Comparison of ENCODE assay signal across 12 cellular contexts in the genomic region with DNA sequence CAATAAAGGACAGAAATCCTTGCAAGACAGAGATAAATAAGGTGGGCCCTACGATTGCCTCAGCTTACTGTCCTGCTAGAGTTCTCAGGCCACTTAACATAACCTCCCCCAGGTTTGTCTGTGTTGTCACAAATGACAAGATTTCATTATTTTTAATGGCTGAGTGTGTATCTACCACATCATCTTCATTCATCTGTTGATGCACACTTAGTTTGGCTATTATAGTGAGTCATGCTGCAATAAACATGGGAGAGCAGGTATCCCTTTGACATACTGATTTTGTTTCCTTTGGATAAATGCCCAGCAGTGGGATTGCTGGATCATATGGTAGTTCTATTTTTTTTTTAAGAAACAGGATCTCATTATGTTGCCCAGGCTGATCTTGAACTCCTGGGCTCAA.
DNase-seq lines count a peak whose midpoint lies in the region; ATAC-seq, FAIRE-seq and TF ChIP-seq lines count a peak whose summit lies in the region.
"Had no signal": no experiment of that assay in that cellular context is flagged by ENCODE, and none has a peak within 500 bp of the region (broad histone marks: within the 10 kb centered on the region; RNA-seq: fewer than 3 reads in every experiment).

No MANE protein-coding gene starts in this region.

- H3K9me3 Mint-ChIP-seq in activated CD4-positive, alpha-beta memory T cell treated with anti-CD3 and anti-CD28 coated beads, Interleukin-2, amount 10 ng/mL, durations not matched to agents 7 days and 5 days, result peaks cover 6% of the 10 kb centered on the region

- no peak for DNase-seq in H54 (ENCODE audit: insufficient read length, low spot score)
- peak; percentile 22 for DNase-seq in NCI-H774 (lab: John Stamatoyannopoulos, UW)
- DNase-seq in cardiac fibroblast (ENCODE audit: low read depth in 2 of 2), result peak; percentile 59 to 78
- peak in 1 of 3 donors; percentile 35 for DNase-seq in mucosa of descending colon
- no peak for DNase-seq in tibial artery
- no peak for DNase-seq in activated CD4-positive, alpha-beta memory T cell treated with anti-CD3 and anti-CD28 coated beads, Interleukin-2, amount 10 ng/mL, durations not matched to agents 7 days and 5 days
- DNase-seq in AML-193 (lab: John Stamatoyannopoulos, UW), result no peak
- DNase-seq: central memory CD4-positive, alpha-beta T cell; left ventricle myocardium inferior had no signal

- peaks cover 21% of the 10 kb centered on the region for H3K36me3 Mint-ChIP-seq in activated CD4-positive, alpha-beta memory T cell treated with anti-CD3 and anti-CD28 coated beads, Interleukin-2, amount 10 ng/mL, durations not matched to agents 7 days and 5 days (ENCODE audit: low read depth)

- H3K4me3 Mint-ChIP-seq in activated CD4-positive, alpha-beta memory T cell treated with anti-CD3 and anti-CD28 coated beads, Interleukin-2, amount 10 ng/mL, durations not matched to agents 7 days and 5 days, result no peak overlapping the region
- H3K4me3 Mint-ChIP-seq: activated T-helper 1 cell treated with anti-CD3 and anti-CD28 coated beads, Interleukin-12 subunit alpha, Interleukin-12 subunit beta, Interleukin-2, Interleukin-4 antibody, amounts not matched to agents 30 ng/mL and 10 ng/mL and 1 ng/mL, durations not matched to agents 14 hours and 24 hours and 36 hours; stimulated activated memory B cell treated with anti-CD40 and anti-IgM and Interleukin-4, amounts not matched to agents 10 μg/mL and 1 μg/mL and 100 μg/mL, for 72 hours had no signal

- intact Hi-C loops in mucosa of descending colon (cut with DNase I, micrococcal nuclease) (no loop called here), tibial artery (cut with DNase I; ENCODE audit: low total_unique reads) (no loop called here)

- H3K27me3 Mint-ChIP-seq in activated CD4-positive, alpha-beta memory T cell treated with anti-CD3 and anti-CD28 coated beads, Interleukin-2, amount 10 ng/mL, durations not matched to agents 7 days and 5 days, result no peaks in the 10 kb centered on the region
- H3K27me3 Mint-ChIP-seq: stimulated activated memory B cell treated with anti-CD40 and anti-IgM and Interleukin-4, amounts not matched to agents 10 μg/mL and 1 μg/mL and 100 μg/mL, for 72 hours had no signal

- CTCF ChIA-PET in activated CD4-positive, alpha-beta memory T cell treated with anti-CD3 and anti-CD28 coated beads, Interleukin-2, amount 10 ng/mL, durations not matched to agents 7 days and 5 days (lab: Charles Lee), result no interaction called here

- TF ChIP-seq CTCF in cardiac fibroblast (IDR thresholded peaks at IDR 0.05; ENCODE audit: low read depth, low read length), result no peak
- no peak for TF ChIP-seq CTCF in mucosa of descending colon (IDR thresholded peaks at IDR 0.05)
- TF ChIP-seq CTCF in tibial artery (IDR thresholded peaks at IDR 0.05), result no peak

- no peak overlapping the region for H3K4me3 ChIP-seq in cardiac fibroblast (replicated peaks in 1 of 2; ENCODE audit: low read depth in 2 of 2, low read length in 2 of 2)
- no peak overlapping the region for H3K4me3 ChIP-seq in mucosa of descending colon
- no peak overlapping the region for H3K4me3 ChIP-seq in tibial artery
- H3K4me3 ChIP-seq: left ventricle myocardium inferior had no signal

- H3K27me3 ChIP-seq in tibial artery, result no peaks in the 10 kb centered on the region

- H3K36me3 ChIP-seq in mucosa of descending colon (ENCODE audit: low read depth), result no peaks in the 10 kb centered on the region
- no peaks in the 10 kb centered on the region for H3K36me3 ChIP-seq in tibial artery
- H3K36me3 ChIP-seq: left ventricle myocardium inferior had no signal

- peak; percentile 76 for ATAC-seq in mucosa of descending colon
- ATAC-seq: activated CD4-positive, CD25-positive, alpha-beta regulatory T cell treated with anti-CD3 and anti-CD28 coated beads, Interleukin-2, amount 50 U/mL, for 24 hours; stimulated activated memory B cell treated with anti-CD40 and anti-IgM and Interleukin-4, amounts not matched to agents 10 μg/mL and 1 μg/mL and 100 μg/mL, for 72 hours had no signal

- POLR2A ChIA-PET in activated CD4-positive, alpha-beta memory T cell treated with anti-CD3 and anti-CD28 coated beads, Interleukin-2, amount 10 ng/mL, durations not matched to agents 7 days and 5 days (lab: Charles Lee), result interaction anchor here (1.2 kb wide), 1 partner anchor 10 kb away, joined by 3 read pairs; no protein-coding TSS in a partner anchor

- H3K4me1 Mint-ChIP-seq in activated CD4-positive, alpha-beta memory T cell treated with anti-CD3 and anti-CD28 coated beads, Interleukin-2, amount 10 ng/mL, durations not matched to agents 7 days and 5 days, result peaks cover 39% of the 10 kb centered on the region

- no peak overlapping the region for H3K27ac Mint-ChIP-seq in activated CD4-positive, alpha-beta memory T cell treated with anti-CD3 and anti-CD28 coated beads, Interleukin-2, amount 10 ng/mL, durations not matched to agents 7 days and 5 days
- H3K27ac Mint-ChIP-seq: activated T-helper 1 cell treated with anti-CD3 and anti-CD28 coated beads, Interleukin-12 subunit alpha, Interleukin-12 subunit beta, Interleukin-2, Interleukin-4 antibody, amounts not matched to agents 30 ng/mL and 10 ng/mL and 1 ng/mL, durations not matched to agents 14 hours and 24 hours and 36 hours; stimulated activated memory B cell treated with anti-CD40 and anti-IgM and Interleukin-4, amounts not matched to agents 10 μg/mL and 1 μg/mL and 100 μg/mL, for 72 hours had no signal

- peaks cover 8% of the 10 kb centered on the region for H3K4me1 ChIP-seq in mucosa of descending colon (ENCODE audit: low read depth)
- peaks cover 0 to 30% (median 3%) of the 10 kb centered on the region in 4 donors for H3K4me1 ChIP-seq in tibial artery

- H3K27ac ChIP-seq in tibial artery, result no peak overlapping the region
- H3K27ac ChIP-seq: left ventricle myocardium inferior had no signal

- no peaks in the 10 kb centered on the region for H3K9me3 ChIP-seq in mucosa of descending colon
- H3K9me3 ChIP-seq in tibial artery, result no peaks in the 10 kb centered on the region
- H3K9me3 ChIP-seq: left ventricle myocardium inferior had no signal

- peak; percentile 82 for FAIRE-seq in H54 (lab: Jason Lieb, UNC)

- TF ChIP-seq POLR2A in H54 (IDR thresholded peaks at IDR 0.05; ENCODE audit: low read depth, low read length), result no peak

Comparison
In these comparisons a context has a peak if more than half of its experiments do, and no peak if none do; other contexts are left out.
1. DNase-seq: peak in NCI-H774 (single experiment) and cardiac fibroblast (2 of 2); none in H54 (single experiment), tibial artery (0 of 2), activated CD4-positive, alpha-beta memory T cell treated with anti-CD3 and anti-CD28 coated beads, Interleukin-2, amount 10 ng/mL, durations not matched to agents 7 days and 5 days (single experiment) and AML-193 (0 of 2).